1 cellular context compared by ENCODE assay signal in the genomic region with DNA sequence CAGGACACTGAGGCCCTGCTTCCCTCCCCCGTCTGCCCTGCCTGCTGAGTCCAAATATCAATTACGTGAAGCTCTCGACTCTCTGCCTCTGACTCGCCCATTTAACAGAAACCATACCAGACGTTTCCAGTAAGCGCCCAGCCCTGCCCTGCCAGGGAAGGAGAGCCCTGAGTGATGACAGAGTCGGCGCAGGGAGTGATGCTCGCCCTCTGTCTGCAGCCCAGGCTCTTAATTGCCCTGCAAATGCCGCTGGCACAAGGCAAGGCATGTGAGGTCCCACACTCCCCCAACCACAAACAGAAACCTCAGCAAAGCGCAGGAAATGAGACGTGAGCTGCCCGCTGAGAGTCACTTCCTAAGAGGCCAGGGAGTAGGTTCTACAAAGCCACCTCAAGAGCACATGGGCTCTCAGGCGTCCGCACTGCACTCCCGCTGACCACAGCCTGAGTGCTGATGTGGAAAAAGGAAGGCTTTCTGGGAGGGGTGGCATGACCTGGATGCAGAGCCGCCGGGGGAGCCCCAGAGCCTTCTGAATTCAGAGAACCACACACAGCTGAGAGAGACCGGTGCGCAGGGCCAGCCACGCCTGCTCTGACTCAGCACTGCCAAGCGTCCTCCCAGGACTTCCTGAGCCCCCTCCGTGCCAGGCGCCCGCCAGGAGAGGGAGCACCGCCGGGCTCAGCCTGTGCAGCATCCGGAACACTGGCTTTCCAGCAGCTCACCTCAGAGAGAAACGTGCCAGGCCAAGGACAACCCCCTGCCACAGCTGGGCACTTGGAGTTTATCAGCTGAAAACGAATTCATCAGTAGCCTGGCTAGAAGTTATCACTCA.
TF ChIP-seq lines count a peak whose summit lies in the region.

No MANE protein-coding gene starts in this region.

TF ChIP-seq in K562, 482 proteins besides CTCF, POLR2A, EP300 and RAD21 (continued from another document and continues in another):
- TF ChIP-seq ATF1 (CRISPR knock-in tag; IDR thresholded peaks at IDR 0.05): 0 out of 2 replicates have a peak, but pooled peaks have one; percentile 15
- TF ChIP-seq ATF1 (tag; IDR thresholded peaks at IDR 0.05): peak; percentile 63
- no peak for TF ChIP-seq LARP7 (IDR thresholded peaks at IDR 0.05)
- TF ChIP-seq, protein P1, sequence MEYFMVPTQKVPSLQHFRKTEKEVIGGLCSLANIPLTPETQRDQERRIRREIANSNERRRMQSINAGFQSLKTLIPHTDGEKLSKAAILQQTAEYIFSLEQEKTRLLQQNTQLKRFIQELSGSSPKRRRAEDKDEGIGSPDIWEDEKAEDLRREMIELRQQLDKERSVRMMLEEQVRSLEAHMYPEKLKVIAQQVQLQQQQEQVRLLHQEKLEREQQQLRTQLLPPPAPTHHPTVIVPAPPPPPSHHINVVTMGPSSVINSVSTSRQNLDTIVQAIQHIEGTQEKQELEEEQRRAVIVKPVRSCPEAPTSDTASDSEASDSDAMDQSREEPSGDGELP (CRISPR knock-in tag; IDR thresholded peaks at IDR 0.05; ENCODE audit: borderline replicate concordance): peak; percentile 97
- TF ChIP-seq, protein P2, sequence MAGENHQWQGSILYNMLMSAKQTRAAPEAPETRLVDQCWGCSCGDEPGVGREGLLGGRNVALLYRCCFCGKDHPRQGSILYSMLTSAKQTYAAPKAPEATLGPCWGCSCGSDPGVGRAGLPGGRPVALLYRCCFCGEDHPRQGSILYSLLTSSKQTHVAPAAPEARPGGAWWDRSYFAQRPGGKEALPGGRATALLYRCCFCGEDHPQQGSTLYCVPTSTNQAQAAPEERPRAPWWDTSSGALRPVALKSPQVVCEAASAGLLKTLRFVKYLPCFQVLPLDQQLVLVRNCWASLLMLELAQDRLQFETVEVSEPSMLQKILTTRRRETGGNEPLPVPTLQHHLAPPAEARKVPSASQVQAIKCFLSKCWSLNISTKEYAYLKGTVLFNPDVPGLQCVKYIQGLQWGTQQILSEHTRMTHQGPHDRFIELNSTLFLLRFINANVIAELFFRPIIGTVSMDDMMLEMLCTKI (IDR thresholded peaks at IDR 0.05; ENCODE audit: partially characterized antibody): no peak
- no peak for TF ChIP-seq JUNB (CRISPR knock-in tag; conservative IDR thresholded peaks at IDR 0.05)
- TF ChIP-seq ZNF717 (CRISPR knock-in tag; IDR thresholded peaks at IDR 0.05): no peak
- no peak for TF ChIP-seq NR3C1 (CRISPR knock-in tag; IDR thresholded peaks at IDR 0.05)
- TF ChIP-seq MAFF (IDR thresholded peaks at IDR 0.05; ENCODE audit: low read length): no peak
- peak; percentile 85 for TF ChIP-seq CREM (IDR thresholded peaks at IDR 0.05; ENCODE audit: low read depth)
- TF ChIP-seq TFAM (CRISPR knock-in tag; conservative IDR thresholded peaks at IDR 0.05): no peak
- TF ChIP-seq TEAD4 (IDR thresholded peaks at IDR 0.05; ENCODE audit: low read length): peak; percentile 5
- no peak for TF ChIP-seq TEAD4 (CRISPR knock-in tag; IDR thresholded peaks at IDR 0.05; ENCODE audit: borderline replicate concordance)
- TF ChIP-seq SMARCB1 (IDR thresholded peaks at IDR 0.05; ENCODE audit: insufficient read length, low read depth): no peak
- TF ChIP-seq CBX1 (IDR thresholded peaks at IDR 0.05; ENCODE audit: low read depth): peak; percentile 60; the same call in 1 of the 2 replicates
- no peak; the same call in 1 of the 2 replicates for TF ChIP-seq ETV5 (CRISPR knock-in tag; IDR thresholded peaks at IDR 0.05; ENCODE audit: low read depth)
- peak; percentile 86 to 88 for TF ChIP-seq NRF1 (conservative IDR thresholded peaks at IDR 0.05 in 1 of 2, IDR thresholded peaks at IDR 0.05 in 1 of 2)
- no peak for TF ChIP-seq HNRNPUL1 (IDR thresholded peaks at IDR 0.05; ENCODE audit: low read length)
- peak; percentile 66 for TF ChIP-seq FOSL1 (tag; conservative IDR thresholded peaks at IDR 0.05)
- peak; percentile 71 for TF ChIP-seq BACH1 (tag; IDR thresholded peaks at IDR 0.05)
- TF ChIP-seq GABPA (tag; conservative IDR thresholded peaks at IDR 0.05; ENCODE audit: low read depth): peak; percentile 62
- no peak for TF ChIP-seq HDAC2 (IDR thresholded peaks at IDR 0.05)
- peak; percentile 75; the same call in 1 of the 2 replicates for TF ChIP-seq ZNF175 (CRISPR knock-in tag; IDR thresholded peaks at IDR 0.05; ENCODE audit: low read depth)
- no peak for TF ChIP-seq HDAC8 (tag; IDR thresholded peaks at IDR 0.05)
- no peak for TF ChIP-seq ZSCAN32 (CRISPR knock-in tag; IDR thresholded peaks at IDR 0.05)
- peak in 1 of 2 experiments; percentile 56; a peak in 1 of 4 replicates for TF ChIP-seq MAZ (CRISPR knock-in tag; conservative IDR thresholded peaks at IDR 0.05 in 1 of 2, IDR thresholded peaks at IDR 0.05 in 1 of 2)
- TF ChIP-seq NFYB (IDR thresholded peaks at IDR 0.05; ENCODE audit: extremely low read depth, insufficient read length): no peak
- TF ChIP-seq, protein P3, sequence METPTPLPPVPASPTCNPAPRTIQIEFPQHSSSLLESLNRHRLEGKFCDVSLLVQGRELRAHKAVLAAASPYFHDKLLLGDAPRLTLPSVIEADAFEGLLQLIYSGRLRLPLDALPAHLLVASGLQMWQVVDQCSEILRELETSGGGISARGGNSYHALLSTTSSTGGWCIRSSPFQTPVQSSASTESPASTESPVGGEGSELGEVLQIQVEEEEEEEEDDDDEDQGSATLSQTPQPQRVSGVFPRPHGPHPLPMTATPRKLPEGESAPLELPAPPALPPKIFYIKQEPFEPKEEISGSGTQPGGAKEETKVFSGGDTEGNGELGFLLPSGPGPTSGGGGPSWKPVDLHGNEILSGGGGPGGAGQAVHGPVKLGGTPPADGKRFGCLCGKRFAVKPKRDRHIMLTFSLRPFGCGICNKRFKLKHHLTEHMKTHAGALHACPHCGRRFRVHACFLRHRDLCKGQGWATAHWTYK (CRISPR knock-in tag; IDR thresholded peaks at IDR 0.05): peak; percentile 55; the same call in 1 of the 2 replicates
- peak; percentile 12; the same call in 1 of the 2 replicates for TF ChIP-seq ZEB2 (IDR thresholded peaks at IDR 0.05)
- TF ChIP-seq SNIP1 (IDR thresholded peaks at IDR 0.05; ENCODE audit: low read depth): no peak
- no peak for TF ChIP-seq ZSCAN29 (IDR thresholded peaks at IDR 0.05)
- no peak for TF ChIP-seq EGR1 (conservative IDR thresholded peaks at IDR 0.05)
- no peak for TF ChIP-seq POLR2B (IDR thresholded peaks at IDR 0.05; ENCODE audit: low read depth, partially characterized antibody)
- TF ChIP-seq, protein P4, sequence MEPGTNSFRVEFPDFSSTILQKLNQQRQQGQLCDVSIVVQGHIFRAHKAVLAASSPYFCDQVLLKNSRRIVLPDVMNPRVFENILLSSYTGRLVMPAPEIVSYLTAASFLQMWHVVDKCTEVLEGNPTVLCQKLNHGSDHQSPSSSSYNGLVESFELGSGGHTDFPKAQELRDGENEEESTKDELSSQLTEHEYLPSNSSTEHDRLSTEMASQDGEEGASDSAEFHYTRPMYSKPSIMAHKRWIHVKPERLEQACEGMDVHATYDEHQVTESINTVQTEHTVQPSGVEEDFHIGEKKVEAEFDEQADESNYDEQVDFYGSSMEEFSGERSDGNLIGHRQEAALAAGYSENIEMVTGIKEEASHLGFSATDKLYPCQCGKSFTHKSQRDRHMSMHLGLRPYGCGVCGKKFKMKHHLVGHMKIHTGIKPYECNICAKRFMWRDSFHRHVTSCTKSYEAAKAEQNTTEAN (CRISPR knock-in tag; IDR thresholded peaks at IDR 0.05): no peak
- TF ChIP-seq BRD9 (IDR thresholded peaks at IDR 0.05; ENCODE audit: low read depth, partially characterized antibody): peak; percentile 19
- TF ChIP-seq, protein P5, sequence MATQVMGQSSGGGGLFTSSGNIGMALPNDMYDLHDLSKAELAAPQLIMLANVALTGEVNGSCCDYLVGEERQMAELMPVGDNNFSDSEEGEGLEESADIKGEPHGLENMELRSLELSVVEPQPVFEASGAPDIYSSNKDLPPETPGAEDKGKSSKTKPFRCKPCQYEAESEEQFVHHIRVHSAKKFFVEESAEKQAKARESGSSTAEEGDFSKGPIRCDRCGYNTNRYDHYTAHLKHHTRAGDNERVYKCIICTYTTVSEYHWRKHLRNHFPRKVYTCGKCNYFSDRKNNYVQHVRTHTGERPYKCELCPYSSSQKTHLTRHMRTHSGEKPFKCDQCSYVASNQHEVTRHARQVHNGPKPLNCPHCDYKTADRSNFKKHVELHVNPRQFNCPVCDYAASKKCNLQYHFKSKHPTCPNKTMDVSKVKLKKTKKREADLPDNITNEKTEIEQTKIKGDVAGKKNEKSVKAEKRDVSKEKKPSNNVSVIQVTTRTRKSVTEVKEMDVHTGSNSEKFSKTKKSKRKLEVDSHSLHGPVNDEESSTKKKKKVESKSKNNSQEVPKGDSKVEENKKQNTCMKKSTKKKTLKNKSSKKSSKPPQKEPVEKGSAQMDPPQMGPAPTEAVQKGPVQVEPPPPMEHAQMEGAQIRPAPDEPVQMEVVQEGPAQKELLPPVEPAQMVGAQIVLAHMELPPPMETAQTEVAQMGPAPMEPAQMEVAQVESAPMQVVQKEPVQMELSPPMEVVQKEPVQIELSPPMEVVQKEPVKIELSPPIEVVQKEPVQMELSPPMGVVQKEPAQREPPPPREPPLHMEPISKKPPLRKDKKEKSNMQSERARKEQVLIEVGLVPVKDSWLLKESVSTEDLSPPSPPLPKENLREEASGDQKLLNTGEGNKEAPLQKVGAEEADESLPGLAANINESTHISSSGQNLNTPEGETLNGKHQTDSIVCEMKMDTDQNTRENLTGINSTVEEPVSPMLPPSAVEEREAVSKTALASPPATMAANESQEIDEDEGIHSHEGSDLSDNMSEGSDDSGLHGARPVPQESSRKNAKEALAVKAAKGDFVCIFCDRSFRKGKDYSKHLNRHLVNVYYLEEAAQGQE (CRISPR knock-in tag; IDR thresholded peaks at IDR 0.05; ENCODE audit: low read depth): peak; percentile 80
- TF ChIP-seq NR2C2 (CRISPR knock-in tag; IDR thresholded peaks at IDR 0.05): no peak
- TF ChIP-seq NR2C2 (tag; IDR thresholded peaks at IDR 0.05): peak; percentile 80
- TF ChIP-seq ZNF274 (IDR thresholded peaks at IDR 0.05; ENCODE audit: borderline replicate concordance, low read depth, low read length): no peak
- TF ChIP-seq, protein P6, sequence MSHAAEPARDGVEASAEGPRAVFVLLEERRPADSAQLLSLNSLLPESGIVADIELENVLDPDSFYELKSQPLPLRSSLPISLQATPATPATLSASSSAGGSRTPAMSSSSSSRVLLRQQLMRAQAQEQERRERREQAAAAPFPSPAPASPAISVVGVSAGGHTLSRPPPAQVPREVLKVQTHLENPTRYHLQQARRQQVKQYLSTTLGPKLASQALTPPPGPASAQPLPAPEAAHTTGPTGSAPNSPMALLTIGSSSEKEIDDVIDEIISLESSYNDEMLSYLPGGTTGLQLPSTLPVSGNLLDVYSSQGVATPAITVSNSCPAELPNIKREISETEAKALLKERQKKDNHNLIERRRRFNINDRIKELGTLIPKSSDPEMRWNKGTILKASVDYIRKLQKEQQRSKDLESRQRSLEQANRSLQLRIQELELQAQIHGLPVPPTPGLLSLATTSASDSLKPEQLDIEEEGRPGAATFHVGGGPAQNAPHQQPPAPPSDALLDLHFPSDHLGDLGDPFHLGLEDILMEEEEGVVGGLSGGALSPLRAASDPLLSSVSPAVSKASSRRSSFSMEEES (CRISPR knock-in tag; IDR thresholded peaks at IDR 0.05): no peak
- TF ChIP-seq, protein P7, sequence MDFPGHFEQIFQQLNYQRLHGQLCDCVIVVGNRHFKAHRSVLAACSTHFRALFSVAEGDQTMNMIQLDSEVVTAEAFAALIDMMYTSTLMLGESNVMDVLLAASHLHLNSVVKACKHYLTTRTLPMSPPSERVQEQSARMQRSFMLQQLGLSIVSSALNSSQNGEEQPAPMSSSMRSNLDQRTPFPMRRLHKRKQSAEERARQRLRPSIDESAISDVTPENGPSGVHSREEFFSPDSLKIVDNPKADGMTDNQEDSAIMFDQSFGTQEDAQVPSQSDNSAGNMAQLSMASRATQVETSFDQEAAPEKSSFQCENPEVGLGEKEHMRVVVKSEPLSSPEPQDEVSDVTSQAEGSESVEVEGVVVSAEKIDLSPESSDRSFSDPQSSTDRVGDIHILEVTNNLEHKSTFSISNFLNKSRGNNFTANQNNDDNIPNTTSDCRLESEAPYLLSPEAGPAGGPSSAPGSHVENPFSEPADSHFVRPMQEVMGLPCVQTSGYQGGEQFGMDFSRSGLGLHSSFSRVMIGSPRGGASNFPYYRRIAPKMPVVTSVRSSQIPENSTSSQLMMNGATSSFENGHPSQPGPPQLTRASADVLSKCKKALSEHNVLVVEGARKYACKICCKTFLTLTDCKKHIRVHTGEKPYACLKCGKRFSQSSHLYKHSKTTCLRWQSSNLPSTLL (IDR thresholded peaks at IDR 0.05): peak; percentile 79
- TF ChIP-seq RFX7 (CRISPR knock-in tag; IDR thresholded peaks at IDR 0.05): no peak
- TF ChIP-seq, protein P8, sequence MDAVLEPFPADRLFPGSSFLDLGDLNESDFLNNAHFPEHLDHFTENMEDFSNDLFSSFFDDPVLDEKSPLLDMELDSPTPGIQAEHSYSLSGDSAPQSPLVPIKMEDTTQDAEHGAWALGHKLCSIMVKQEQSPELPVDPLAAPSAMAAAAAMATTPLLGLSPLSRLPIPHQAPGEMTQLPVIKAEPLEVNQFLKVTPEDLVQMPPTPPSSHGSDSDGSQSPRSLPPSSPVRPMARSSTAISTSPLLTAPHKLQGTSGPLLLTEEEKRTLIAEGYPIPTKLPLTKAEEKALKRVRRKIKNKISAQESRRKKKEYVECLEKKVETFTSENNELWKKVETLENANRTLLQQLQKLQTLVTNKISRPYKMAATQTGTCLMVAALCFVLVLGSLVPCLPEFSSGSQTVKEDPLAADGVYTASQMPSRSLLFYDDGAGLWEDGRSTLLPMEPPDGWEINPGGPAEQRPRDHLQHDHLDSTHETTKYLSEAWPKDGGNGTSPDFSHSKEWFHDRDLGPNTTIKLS (IDR thresholded peaks at IDR 0.05; ENCODE audit: borderline replicate concordance, low read depth): peak; percentile 73; the same call in 1 of the 2 replicates
- TF ChIP-seq, protein P9, sequence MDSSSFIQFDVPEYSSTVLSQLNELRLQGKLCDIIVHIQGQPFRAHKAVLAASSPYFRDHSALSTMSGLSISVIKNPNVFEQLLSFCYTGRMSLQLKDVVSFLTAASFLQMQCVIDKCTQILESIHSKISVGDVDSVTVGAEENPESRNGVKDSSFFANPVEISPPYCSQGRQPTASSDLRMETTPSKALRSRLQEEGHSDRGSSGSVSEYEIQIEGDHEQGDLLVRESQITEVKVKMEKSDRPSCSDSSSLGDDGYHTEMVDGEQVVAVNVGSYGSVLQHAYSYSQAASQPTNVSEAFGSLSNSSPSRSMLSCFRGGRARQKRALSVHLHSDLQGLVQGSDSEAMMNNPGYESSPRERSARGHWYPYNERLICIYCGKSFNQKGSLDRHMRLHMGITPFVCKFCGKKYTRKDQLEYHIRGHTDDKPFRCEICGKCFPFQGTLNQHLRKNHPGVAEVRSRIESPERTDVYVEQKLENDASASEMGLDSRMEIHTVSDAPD (CRISPR knock-in tag; IDR thresholded peaks at IDR 0.05): no peak
- no peak for TF ChIP-seq SETDB1 (IDR thresholded peaks at IDR 0.05; ENCODE audit: low read length)
- TF ChIP-seq GTF2E2 (tag; IDR thresholded peaks at IDR 0.05): no peak
- TF ChIP-seq NR4A1 (CRISPR knock-in tag; IDR thresholded peaks at IDR 0.05): 0 out of 2 replicates have a peak, but pooled peaks have one; percentile 20
- no peak for TF ChIP-seq NR4A1 (tag; IDR thresholded peaks at IDR 0.05)
- TF ChIP-seq MTA3 (IDR thresholded peaks at IDR 0.05; ENCODE audit: borderline replicate concordance): peak; percentile 77
- no peak for TF ChIP-seq PCBP1 (IDR thresholded peaks at IDR 0.05; ENCODE audit: low read depth, low read length, poor library complexity, severe bottlenecking)
- TF ChIP-seq CHCHD3 (CRISPR knock-in tag; IDR thresholded peaks at IDR 0.05): no peak
- TF ChIP-seq ZNF143 (CRISPR knock-in tag; IDR thresholded peaks at IDR 0.05): 0 out of 2 replicates have a peak, but pooled peaks have one; percentile 24
- peak; percentile 61 for TF ChIP-seq DPF2 (IDR thresholded peaks at IDR 0.05)
- TF ChIP-seq BMI1 (IDR thresholded peaks at IDR 0.05; ENCODE audit: low read length): no peak
- TF ChIP-seq PHF8 (IDR thresholded peaks at IDR 0.05; ENCODE audit: borderline replicate concordance, low read length): peak; percentile 35; the same call in 1 of the 2 replicates
- TF ChIP-seq ZNF354B (CRISPR knock-in tag; IDR thresholded peaks at IDR 0.05): no peak
